9 cellular contexts compared by ENCODE assay signal in the genomic region with DNA sequence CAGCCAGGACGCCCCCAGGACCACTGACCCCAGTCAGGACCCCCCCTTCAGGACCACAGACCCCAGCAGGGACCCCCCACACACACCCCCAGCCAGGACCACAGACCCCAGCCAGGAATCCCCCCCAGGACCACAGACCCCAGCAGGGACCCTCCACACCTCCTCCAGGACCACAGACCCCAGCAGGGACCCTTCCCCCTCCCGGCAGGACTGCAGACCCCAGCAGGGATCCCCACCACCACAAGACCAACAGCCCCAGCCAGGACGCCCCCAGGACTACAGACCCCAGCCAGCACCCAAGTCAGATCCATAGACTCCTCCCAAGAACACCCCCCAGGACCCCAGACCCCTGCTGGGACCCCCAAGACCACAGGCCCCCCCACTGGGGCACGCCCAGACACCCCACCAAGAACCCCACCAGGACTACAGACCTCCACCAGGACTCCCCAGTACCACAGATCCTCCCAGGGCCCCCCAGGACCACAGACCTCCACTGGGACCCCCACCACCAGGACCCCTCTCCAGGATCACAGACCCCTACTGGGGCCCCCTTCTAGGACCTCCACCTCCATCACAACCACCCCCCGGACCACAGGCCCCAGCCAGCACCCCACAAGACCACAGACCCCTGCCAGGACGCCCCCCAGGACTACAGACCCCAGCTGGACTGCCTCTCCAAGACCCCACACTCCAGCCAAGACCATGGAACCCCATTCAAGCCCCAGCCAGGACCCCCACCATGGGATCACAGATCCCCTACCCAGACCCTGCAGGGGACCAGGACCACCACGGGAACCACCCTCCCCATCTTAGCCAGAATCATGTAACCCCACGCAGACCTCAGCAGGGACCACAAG. TPM values are rescaled to one million over a fixed set of nuclear protein-coding genes. Genes with fewer than 3 reads are reported as not detected.
DNase-seq lines count a peak whose midpoint lies in the region; ATAC-seq, FAIRE-seq and TF ChIP-seq lines count a peak whose summit lies in the region.
"Had no signal": no experiment of that assay in that cellular context is flagged by ENCODE, and none has a peak within 500 bp of the region (broad histone marks: within the 10 kb centered on the region; RNA-seq: fewer than 3 reads in every experiment).

No MANE protein-coding gene starts in this region.

- TF ChIP-seq EP300 in K562 (IDR thresholded peaks at IDR 0.05; ENCODE audit: low read length) = no peak

- H3K56ac ChIP-seq in mesendoderm (ENCODE audit: low read length) = peak overlapping the region; percentile 86

- CTCF ChIA-PET in K562 (lab: Yijun Ruan, JAX; ENCODE audit: low intra/inter-chr PET ratio) = no interaction called here

- TF ChIP-seq POLR2A in K562 (conservative IDR thresholded peaks at IDR 0.05) = no peak

- H3K36me3 ChIP-seq in K562 (ENCODE audit: control insufficient read depth, insufficient read depth, low read length) (peaks cover 10% of the 10 kb centered on the region; the same call in 2 of the 3 replicates), mesendoderm (ENCODE audit: control insufficient read depth, insufficient read depth, low read length) (no peaks in the 10 kb centered on the region)

- H3K27ac ChIP-seq in 22Rv1 = peak overlapping the region; percentile 80
- H3K27ac ChIP-seq in K562 (ENCODE audit: extremely low read depth, low read depth, low read length) = peak overlapping the region; percentile 85; the same call in 2 of the 3 replicates
- no peak overlapping the region for H3K27ac ChIP-seq in mesendoderm (ENCODE audit: low read depth, low read length)

- H3K18ac ChIP-seq in mesendoderm (ENCODE audit: low read length) = peak overlapping the region; percentile 100

- no peak for FAIRE-seq in K562 (lab: Jason Lieb, UNC)

- no peak overlapping the region for H2BK5ac ChIP-seq in mesendoderm (ENCODE audit: low read length)

- no peak for TF ChIP-seq RAD21 in K562 (CRISPR knock-in tag; conservative IDR thresholded peaks at IDR 0.05 in 1 of 2, IDR thresholded peaks at IDR 0.05 in 1 of 2)

- intact Hi-C loops in K562 (cut with micrococcal nuclease) = no loop called here

- 45% methylated on average over 3 of the region's 8 CpGs for WGBS in K562 (ENCODE audit: insufficient coverage, low coverage, missing lambda C conversion rate)
- WGBS in mesendoderm (ENCODE audit: extremely low coverage, insufficient coverage, low lambda C conversion rate) = no CpG with 5 or more reads among the region's 8 CpGs

- no TSS peak for BruUV-seq in K562 (replicated peaks; lab: Mats Ljungman, UMichigan)

- H3K4me3 ChIP-seq in K562 (peak overlapping the region; percentile 75), mesendoderm (ENCODE audit: low read length) (no peak overlapping the region)

- H2AK5ac ChIP-seq in mesendoderm (ENCODE audit: low read length) = peak overlapping the region; percentile 14

- peak overlapping the region; percentile 100 for H4K8ac ChIP-seq in mesendoderm (ENCODE audit: low read depth, low read length)

- H3K23ac ChIP-seq in mesendoderm (ENCODE audit: low read length) = no peak overlapping the region

- POLR2A ChIA-PET in K562 (lab: Yijun Ruan, JAX) = no interaction called here

- TF ChIP-seq CTCF in 22Rv1 (IDR thresholded peaks at IDR 0.05) (no peak), GM20000 (IDR thresholded peaks at IDR 0.05; ENCODE audit: extremely low read depth, missing control alignments) (no peak), K562 (IDR thresholded peaks at IDR 0.05 in 2 of 3, conservative IDR thresholded peaks at IDR 0.05 in 1 of 3; ENCODE audit: insufficient read depth in 2 of 3, low read depth in 1 of 3, low read length in 3 of 3) (no peak)

- DNase-seq in GM20000 (ENCODE audit: low spot score) = peak; percentile 35
- peak in 1 of 4 experiments; percentile 10 for DNase-seq in K562 (ENCODE audit: extremely low read depth in 1 of 4, low spot score in 3 of 4)
- DNase-seq in mesendoderm = no peak
- DNase-seq in NCI-H187 treated with DMSO at 0.1 percent for 48 hours (lab: John Stamatoyannopoulos, UW) = no peak
- DNase-seq: NCI-H345 had no signal

- no peaks in the 10 kb centered on the region for H3K9me1 ChIP-seq in K562 (ENCODE audit: control insufficient read depth, insufficient read depth, low read length)

- peak overlapping the region; percentile 89 for H3K4ac ChIP-seq in mesendoderm (ENCODE audit: low read depth, low read length)

- in situ Hi-C loops in K562 (cut with MboI) = no loop called here

- H3K9ac ChIP-seq in K562 (ENCODE audit: insufficient read depth in 1 of 2, low read depth in 2 of 2, low read length in 2 of 2) (peak overlapping the region; percentile 48 to 95; a peak in 3 of 4 replicates), mesendoderm (ENCODE audit: low read length) (no peak overlapping the region)

- peaks cover 8 to 30% of the 10 kb centered on the region in 2 experiments; a peak in 4 of 5 replicates for H3K4me1 ChIP-seq in K562 (replicated peaks in 1 of 2; ENCODE audit: control insufficient read depth in 2 of 2, insufficient read depth in 2 of 2, low read length in 2 of 2)
- H3K4me1 ChIP-seq in mesendoderm (ENCODE audit: control insufficient read depth, low read depth, low read length) = no peaks in the 10 kb centered on the region

- H2AFZ ChIP-seq in K562 (ENCODE audit: low read depth, low read length) = peak overlapping the region; percentile 26; the same call in 1 of the 2 replicates

- ATAC-seq in K562 (no peak), GM19395 (IDR thresholded peaks at IDR 0.05; ENCODE audit: unreplicated experiment) (no peak), GM18520 (IDR thresholded peaks at IDR 0.05; ENCODE audit: unreplicated experiment) (no peak), GM21737 (IDR thresholded peaks at IDR 0.05; ENCODE audit: unreplicated experiment) (no peak)

- H2BK120ac ChIP-seq in mesendoderm (ENCODE audit: low read depth, low read length) = peak overlapping the region; percentile 93

- H4K20me1 ChIP-seq in K562 (replicated peaks; ENCODE audit: control insufficient read depth, insufficient read depth, low read length) = no peaks in the 10 kb centered on the region

- H2BK15ac ChIP-seq in mesendoderm (replicated peaks; ENCODE audit: low read depth) = no peak overlapping the region

- H3K4me2 ChIP-seq in K562 (ENCODE audit: insufficient read depth, low read length) (peak overlapping the region; percentile 68; the same call in 1 of the 2 replicates), mesendoderm (ENCODE audit: low read length) (no peak overlapping the region)

- H4K5ac ChIP-seq in mesendoderm (ENCODE audit: low read length) = no peak overlapping the region

- H3K79me2 ChIP-seq in K562 (ENCODE audit: control insufficient read depth, insufficient read depth, low read length) (peaks cover 36% of the 10 kb centered on the region), mesendoderm (ENCODE audit: control insufficient read depth, insufficient read depth, low read length) (peaks cover 33% of the 10 kb centered on the region)

- peaks cover 2% of the 10 kb centered on the region for H3K79me1 ChIP-seq in mesendoderm (ENCODE audit: low read length)

- H3K9me3 ChIP-seq in K562 (replicated peaks; ENCODE audit: control insufficient read depth, insufficient read depth, low read depth, low read length) = no peaks in the 10 kb centered on the region

- H3K27me3 ChIP-seq in K562 (ENCODE audit: control insufficient read depth in 2 of 2, insufficient read depth in 2 of 2, low read length in 2 of 2) (no peaks in the 10 kb centered on the region), mesendoderm (ENCODE audit: insufficient read depth, low read length, poor library complexity) (no peaks in the 10 kb centered on the region)

TF ChIP-seq in K562, 482 proteins besides CTCF, POLR2A, EP300 and RAD21 (continues in another document):
- no peak for TF ChIP-seq ZKSCAN1 (IDR thresholded peaks at IDR 0.05; ENCODE audit: low read depth, low read length)

RNA-seq across cellular contexts. Expression of a gene that starts 0.7 kb away (rescaled TPM):
- 22.8 and 25.9 TPM in 2 replicates for total RNA-seq in K562 (2011; cell fraction: chromatin; rRNA removed; ENCODE audit: low replicate concordance)
- total RNA-seq in K562 (2011; cell fraction: nucleolus; rRNA removed) = 18.4 and 20.2 TPM in 2 replicates
- total RNA-seq in K562 (2011; cell fraction: nucleoplasm; rRNA removed) = 19.2 and 21.9 TPM in 2 replicates
- 6.5 and 6.9 TPM in 2 replicates for total RNA-seq in K562 (2014; rRNA removed)
- 3.4 and 3.6 TPM in 2 replicates for total RNA-seq in K562 (2014; rRNA removed; fragmentation: Illumina TruSeq; extraction: Trizol)
- 3.6 and 4.5 TPM in 2 replicates for total RNA-seq in K562 (2015; rRNA removed; fragmentation: Illumina TruSeq; extraction: Trizol)
- total RNA-seq in K562 (2021) = 10.5 and 11.0 TPM in 2 replicates
- 6.5 and 8.6 TPM in 2 replicates for polyA plus RNA-seq in K562 (2011; rRNA removed)
- 10.6 and 13.3 TPM in 2 replicates for polyA plus RNA-seq in K562 (2011; cell fraction: cytosol; rRNA removed)
- 8.7 and 13.2 TPM in 2 replicates for polyA plus RNA-seq in K562 (2011; cell fraction: nucleus; rRNA removed)
- 8.1 and 9.8 TPM in 2 replicates for polyA plus RNA-seq in K562 (2012)
- 7.2 and 8.7 TPM in 2 replicates for polyA plus RNA-seq in K562 (2014; fragmentation: Illumina TruSeq; extraction: Trizol)
- 1 to 10 TPM in 1 of 2 experiments, under 1 TPM in 1; 0.59 to 1.0 TPM for polyA plus RNA-seq in K562 (2014; fragmentation: Nextera tagmentation; extraction: Ambion mirVana)
- polyA plus RNA-seq in K562 (2014; rRNA removed) = 6.2 and 7.8 TPM in 2 replicates
- polyA minus RNA-seq in K562 (2011; rRNA and poly(A)+ RNA removed) = 9.8 and 11.9 TPM in 2 replicates
- 2.5 and 5.4 TPM in 2 replicates for polyA minus RNA-seq in K562 (2011; cell fraction: cytosol; rRNA and poly(A)+ RNA removed)
- 5.0 and 9.9 TPM in 2 replicates for polyA minus RNA-seq in K562 (2011; cell fraction: nucleus; rRNA and poly(A)+ RNA removed)
- 15.7 TPM for polyA plus RNA-seq in mesendoderm (2013, experiment 1 of 2)
- 15.1 TPM for polyA plus RNA-seq in mesendoderm (2013, experiment 2 of 2)

RNA-seq across cellular contexts. Expression of a gene that starts 0.7 kb away (rescaled TPM):
- 18.5 and 26.9 TPM in 2 replicates for total RNA-seq in K562 (2011; cell fraction: chromatin; rRNA removed; ENCODE audit: low replicate concordance)
- total RNA-seq in K562 (2011; cell fraction: nucleolus; rRNA removed) = 18.0 and 21.3 TPM in 2 replicates
- total RNA-seq in K562 (2011; cell fraction: nucleoplasm; rRNA removed) = 12.4 and 13.6 TPM in 2 replicates
- 17.7 and 19.8 TPM in 2 replicates for total RNA-seq in K562 (2014; rRNA removed)
- total RNA-seq in K562 (2014; rRNA removed; fragmentation: Illumina TruSeq; extraction: Trizol) = 10.8 and 13.9 TPM in 2 replicates
- total RNA-seq in K562 (2015; rRNA removed; fragmentation: Illumina TruSeq; extraction: Trizol) = 15.2 TPM in 2 replicates
- 26.9 and 27.6 TPM in 2 replicates for total RNA-seq in K562 (2021)
- 7.8 and 8.1 TPM in 2 replicates for polyA plus RNA-seq in K562 (2011; rRNA removed)
- polyA plus RNA-seq in K562 (2011; cell fraction: cytosol; rRNA removed) = 7.9 and 17.2 TPM in 2 replicates
- 3.3 and 5.1 TPM in 2 replicates for polyA plus RNA-seq in K562 (2011; cell fraction: nucleus; rRNA removed)
- polyA plus RNA-seq in K562 (2012) = 13.5 and 20.7 TPM in 2 replicates
- polyA plus RNA-seq in K562 (2014; fragmentation: Illumina TruSeq; extraction: Trizol) = 16.3 and 17.7 TPM in 2 replicates
- polyA plus RNA-seq in K562 (2014; fragmentation: Nextera tagmentation; extraction: Ambion mirVana) = 1 to 10 TPM in 1 of 2 experiments, under 1 TPM in 1; 0.61 to 2.6 TPM
- polyA plus RNA-seq in K562 (2014; rRNA removed) = 13.7 and 16.5 TPM in 2 replicates
- 6.7 and 10.2 TPM in 2 replicates for polyA minus RNA-seq in K562 (2011; rRNA and poly(A)+ RNA removed)
- 19.8 and 20.0 TPM in 2 replicates for polyA minus RNA-seq in K562 (2011; cell fraction: cytosol; rRNA and poly(A)+ RNA removed)
- 3.4 and 5.1 TPM in 2 replicates for polyA minus RNA-seq in K562 (2011; cell fraction: nucleus; rRNA and poly(A)+ RNA removed)
- 19.3 TPM for polyA plus RNA-seq in mesendoderm (2013, experiment 1 of 2)
- 17.8 TPM for polyA plus RNA-seq in mesendoderm (2013, experiment 2 of 2)
